Comparison of ENCODE assay signal across 11 cellular contexts in the genomic region with DNA sequence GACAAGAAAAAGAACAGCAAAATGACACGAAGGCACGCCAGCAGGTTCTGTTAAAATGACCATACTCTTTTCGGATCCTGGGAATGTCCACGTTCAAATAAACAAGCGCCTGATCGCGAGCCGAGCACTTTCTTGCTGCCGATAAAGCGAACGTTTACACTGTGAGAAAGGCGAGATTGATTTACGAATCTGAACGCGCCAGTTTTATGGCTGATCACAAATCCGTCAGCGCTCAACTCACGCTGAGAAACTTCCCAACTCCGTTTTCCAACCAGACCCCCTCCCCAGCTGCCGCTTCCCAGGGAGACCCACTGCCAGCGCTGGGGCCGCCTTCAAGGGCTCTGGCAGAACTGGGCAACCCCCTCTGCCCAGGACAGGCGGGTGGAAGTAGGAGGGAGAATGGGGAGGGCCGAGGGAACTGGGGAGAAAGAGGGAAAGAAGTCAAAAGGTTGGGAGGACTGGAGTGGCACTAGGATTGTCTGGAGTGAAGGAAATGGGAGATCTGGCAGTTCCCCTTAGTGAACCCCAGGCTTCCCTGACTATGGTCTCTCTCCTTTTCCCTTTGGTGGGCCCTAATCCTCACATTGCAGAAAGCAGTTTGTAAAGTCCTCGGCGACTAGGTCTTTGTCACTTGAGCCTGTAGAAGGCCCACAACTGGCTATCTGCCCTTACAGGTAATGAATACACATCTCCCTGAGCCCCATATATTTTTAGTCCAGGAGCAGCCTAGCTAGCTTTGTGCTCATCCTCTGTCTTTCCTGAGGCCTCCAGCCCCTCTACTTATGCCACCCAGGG. TPM values are rescaled to one million over a fixed set of nuclear protein-coding genes. Genes with fewer than 3 reads are reported as not detected.
A peak's percentile ranks its signal among the peaks of the same experiment; 100 is the strongest.
DNase-seq lines count a peak whose midpoint lies in the region; ATAC-seq and TF ChIP-seq lines count a peak whose summit lies in the region.
"Had no signal": no experiment of that assay in that cellular context is flagged by ENCODE, and none has a peak within 500 bp of the region (broad histone marks: within the 10 kb centered on the region; RNA-seq: fewer than 3 reads in every experiment).

No MANE protein-coding gene starts in this region.

- intact Hi-C loops in colonic mucosa (cut with DNase I): no loop called here
- intact Hi-C loops in activated naive CD4-positive, alpha-beta T cell treated with anti-CD3 and anti-CD28 coated beads for 36 hours (cut with micrococcal nuclease): no loop called here
- intact Hi-C loops in naive thymus-derived CD4-positive, alpha-beta T cell (cut with micrococcal nuclease): no loop called here

- H3K27me3 ChIP-seq in colonic mucosa: no peaks in the 10 kb centered on the region
- peaks cover 0 to 4% of the 10 kb centered on the region in 2 donors for H3K27me3 ChIP-seq in naive thymus-derived CD4-positive, alpha-beta T cell (ENCODE audit: control insufficient read depth in 2 of 2, insufficient read depth in 2 of 2, low read length in 2 of 2)

- no peaks in the 10 kb centered on the region for H3K9me3 ChIP-seq in colonic mucosa
- H3K9me3 ChIP-seq in naive thymus-derived CD4-positive, alpha-beta T cell (ENCODE audit: control insufficient read depth in 2 of 3, low read length in 3 of 3): no peaks in the 10 kb centered on the region
- H3K9me3 ChIP-seq: BLaER1 had no signal

- no peak overlapping the region for H3K27ac Mint-ChIP-seq in nephron
- no peak overlapping the region for H3K27ac Mint-ChIP-seq in activated naive CD4-positive, alpha-beta T cell treated with anti-CD3 and anti-CD28 coated beads for 36 hours
- no peak overlapping the region for H3K27ac Mint-ChIP-seq in naive thymus-derived CD4-positive, alpha-beta T cell

- DNase-seq in HCEC 1CT: peak; percentile 57
- no peak for DNase-seq in colonic mucosa
- DNase-seq in activated naive CD4-positive, alpha-beta T cell treated with anti-CD3 and anti-CD28 coated beads for 36 hours: no peak
- no peak for DNase-seq in inferior parietal cortex (ENCODE audit: extremely low spot score)
- no peak for DNase-seq in naive thymus-derived CD4-positive, alpha-beta T cell
- DNase-seq: activated effector memory CD4-positive, alpha-beta T cell treated with anti-CD3 and anti-CD28 coated beads, Interleukin-2, amount 50 U/mL, for 16 hours; dorsolateral prefrontal cortex; NCI-H2081 treated with DMSO at 0.1 percent for 48 hours; WERI-Rb-1 had no signal

- CTCF ChIA-PET in activated naive CD4-positive, alpha-beta T cell treated with anti-CD3 and anti-CD28 coated beads for 36 hours (lab: Charles Lee): interaction anchor here (1.2 kb wide), 1 partner anchor 546 kb away, joined by 3 read pairs; no protein-coding TSS in a partner anchor
- CTCF ChIA-PET in naive thymus-derived CD4-positive, alpha-beta T cell (lab: Charles Lee): no interaction called here

- peaks cover 58% of the 10 kb centered on the region for H3K4me1 Mint-ChIP-seq in nephron
- peaks cover 9% of the 10 kb centered on the region for H3K4me1 Mint-ChIP-seq in activated naive CD4-positive, alpha-beta T cell treated with anti-CD3 and anti-CD28 coated beads for 36 hours (ENCODE audit: low read depth)
- peaks cover 0 to 33% (median 11%) of the 10 kb centered on the region in 7 donors for H3K4me1 Mint-ChIP-seq in naive thymus-derived CD4-positive, alpha-beta T cell

- peaks cover 45% of the 10 kb centered on the region for H3K27me3 Mint-ChIP-seq in nephron (ENCODE audit: low read depth)
- H3K27me3 Mint-ChIP-seq in activated naive CD4-positive, alpha-beta T cell treated with anti-CD3 and anti-CD28 coated beads for 36 hours (ENCODE audit: low read depth): peaks cover 8% of the 10 kb centered on the region
- peaks cover 0 to 29% (median 5%) of the 10 kb centered on the region in 5 donors for H3K27me3 Mint-ChIP-seq in naive thymus-derived CD4-positive, alpha-beta T cell

- no peaks in the 10 kb centered on the region for H3K36me3 ChIP-seq in colonic mucosa
- no peaks in the 10 kb centered on the region for H3K36me3 ChIP-seq in naive thymus-derived CD4-positive, alpha-beta T cell (ENCODE audit: control insufficient read depth in 2 of 3, insufficient read depth in 3 of 3, low read length in 3 of 3)
- H3K36me3 ChIP-seq: BLaER1, WERI-Rb-1 had no signal

- POLR2A ChIA-PET in naive thymus-derived CD4-positive, alpha-beta T cell (lab: Charles Lee): no interaction called here

- H3K4me3 Mint-ChIP-seq in nephron: peak overlapping the region in 2 of 3 experiments; percentile 46 to 75
- no peak overlapping the region for H3K4me3 Mint-ChIP-seq in activated naive CD4-positive, alpha-beta T cell treated with anti-CD3 and anti-CD28 coated beads for 36 hours
- H3K4me3 Mint-ChIP-seq in naive thymus-derived CD4-positive, alpha-beta T cell: no peak overlapping the region

- TF ChIP-seq CTCF in colonic mucosa (IDR thresholded peaks at IDR 0.05) (no peak), nephron (IDR thresholded peaks at IDR 0.05; ENCODE audit: unreplicated experiment in 3 of 3) (no peak)

- H3K9ac ChIP-seq in colonic mucosa (ENCODE audit: low read depth in 2 of 2, low read length in 2 of 2): peak overlapping the region; percentile 55 to 69
- H3K9ac ChIP-seq: BLaER1 had no signal

- no peak overlapping the region for H3K4me3 ChIP-seq in colonic mucosa
- no peak overlapping the region for H3K4me3 ChIP-seq in naive thymus-derived CD4-positive, alpha-beta T cell (ENCODE audit: low read length)
- H3K4me3 ChIP-seq: BLaER1, dorsolateral prefrontal cortex had no signal

- no peaks in the 10 kb centered on the region for H3K9me3 Mint-ChIP-seq in nephron
- H3K9me3 Mint-ChIP-seq in activated naive CD4-positive, alpha-beta T cell treated with anti-CD3 and anti-CD28 coated beads for 36 hours: no peaks in the 10 kb centered on the region
- H3K9me3 Mint-ChIP-seq in naive thymus-derived CD4-positive, alpha-beta T cell: peaks cover 0 to 1% (median 0%) of the 10 kb centered on the region in 11 donors

- H3K27ac ChIP-seq in colonic mucosa: peak overlapping the region; percentile 70
- no peak overlapping the region for H3K27ac ChIP-seq in naive thymus-derived CD4-positive, alpha-beta T cell (ENCODE audit: low read depth, low read length)
- H3K27ac ChIP-seq: BLaER1, dorsolateral prefrontal cortex, WERI-Rb-1 had no signal

- peaks cover 26% of the 10 kb centered on the region for H3K36me3 Mint-ChIP-seq in nephron (ENCODE audit: low read depth)
- H3K36me3 Mint-ChIP-seq in activated naive CD4-positive, alpha-beta T cell treated with anti-CD3 and anti-CD28 coated beads for 36 hours (ENCODE audit: low read depth): no peaks in the 10 kb centered on the region
- peaks cover 0 to 19% (median 0%) of the 10 kb centered on the region in 5 donors for H3K36me3 Mint-ChIP-seq in naive thymus-derived CD4-positive, alpha-beta T cell

- H3K4me1 ChIP-seq in colonic mucosa: peaks cover 30% of the 10 kb centered on the region
- no peaks in the 10 kb centered on the region for H3K4me1 ChIP-seq in naive thymus-derived CD4-positive, alpha-beta T cell (ENCODE audit: control insufficient read depth in 2 of 2, insufficient read depth in 2 of 2, low read length in 2 of 2)
- H3K4me1 ChIP-seq: BLaER1 had no signal

- ATAC-seq in naive thymus-derived CD4-positive, alpha-beta T cell: no peak

RNA-seq across cellular contexts. Expression of a gene that starts 6.9 kb away (rescaled TPM):
- 1 to 10 TPM; 2.5 to 4.7 TPM for total RNA-seq in colonic mucosa
- 1 to 10 TPM; 2.3 to 2.5 TPM for total RNA-seq in activated naive CD4-positive, alpha-beta T cell treated with anti-CD3 and anti-CD28 coated beads for 36 hours
- 1 to 10 TPM in 4 of 5 experiments, under 1 TPM in 1; 0.34 to 7.9 (median 2.4) TPM for total RNA-seq in naive thymus-derived CD4-positive, alpha-beta T cell
- not detected for polyA plus RNA-seq in naive thymus-derived CD4-positive, alpha-beta T cell

RNA-seq across cellular contexts. Expression of a gene that starts 18.8 kb away (rescaled TPM):
- total RNA-seq in colonic mucosa: 10 to 100 TPM; 17.4 to 31.8 TPM
- total RNA-seq in activated naive CD4-positive, alpha-beta T cell treated with anti-CD3 and anti-CD28 coated beads for 36 hours: 1 to 10 TPM; 2.0 TPM
- 10 to 100 TPM in 1 of 5 experiments, 1 to 10 TPM in 3, under 1 TPM in 1; 0.48 to 14.6 (median 7.1) TPM for total RNA-seq in naive thymus-derived CD4-positive, alpha-beta T cell
- polyA plus RNA-seq in naive thymus-derived CD4-positive, alpha-beta T cell: under 1 TPM in 1 of 2 donors, not detected in 1; 0.11 TPM

RNA-seq across cellular contexts. Expression of a gene that starts 22.4 kb away (rescaled TPM):
- total RNA-seq in colonic mucosa: 10 to 100 TPM; 11.0 to 22.7 TPM
- total RNA-seq in activated naive CD4-positive, alpha-beta T cell treated with anti-CD3 and anti-CD28 coated beads for 36 hours: not detected
- total RNA-seq in naive thymus-derived CD4-positive, alpha-beta T cell: not detected
- polyA plus RNA-seq in naive thymus-derived CD4-positive, alpha-beta T cell: not detected

RNA-seq across cellular contexts. Expression of a gene that starts 26.3 kb away (rescaled TPM):
- total RNA-seq in colonic mucosa: 1 to 10 TPM; 2.6 to 6.4 TPM
- 10 to 100 TPM; 15.6 to 18.2 TPM for total RNA-seq in activated naive CD4-positive, alpha-beta T cell treated with anti-CD3 and anti-CD28 coated beads for 36 hours
- 10 to 100 TPM in 4 of 5 experiments, 1 to 10 TPM in 1; 3.4 to 46.9 (median 34.2) TPM for total RNA-seq in naive thymus-derived CD4-positive, alpha-beta T cell
- 10 to 100 TPM in 1 of 2 donors, 1 to 10 TPM in 1; 9.7 to 23.1 TPM for polyA plus RNA-seq in naive thymus-derived CD4-positive, alpha-beta T cell

RNA-seq across cellular contexts. Expression of a gene that starts 33.6 kb away (rescaled TPM):
- 10 to 100 TPM; 30.0 to 71.0 TPM for total RNA-seq in colonic mucosa
- total RNA-seq in activated naive CD4-positive, alpha-beta T cell treated with anti-CD3 and anti-CD28 coated beads for 36 hours: not detected
- total RNA-seq in naive thymus-derived CD4-positive, alpha-beta T cell: under 1 TPM in 1 of 5 experiments, not detected in 4; 0.34 TPM
- polyA plus RNA-seq in naive thymus-derived CD4-positive, alpha-beta T cell: not detected

Comparison
In these comparisons a context has a peak if more than half of its experiments do, and no peak if none do; other contexts are left out.
1. H3K4me3 Mint-ChIP-seq: peak in nephron (2 of 3); none in activated naive CD4-positive, alpha-beta T cell treated with anti-CD3 and anti-CD28 coated beads for 36 hours (single experiment) and naive thymus-derived CD4-positive, alpha-beta T cell (0 of 10).
2. RNA of a gene that starts 22.4 kb away (total RNA-seq): 11.0 to 22.7 TPM in colonic mucosa; not detected in activated naive CD4-positive, alpha-beta T cell treated with anti-CD3 and anti-CD28 coated beads for 36 hours and not detected in naive thymus-derived CD4-positive, alpha-beta T cell; every median in the first group is over 10 times any median in the second.